In genomic region chr16:68800257-68800875, GRCh38 we compare ENCODE assay signal across 8 cellular contexts. TPM values are rescaled to one million over a fixed set of nuclear protein-coding genes. Genes with fewer than 3 reads are reported as not detected.
DNase-seq lines count a peak whose midpoint lies in the region; ATAC-seq and TF ChIP-seq lines count a peak whose summit lies in the region.

No MANE protein-coding gene starts in this region.

- peaks cover 2% of the 10 kb centered on the region for H3K27me3 Mint-ChIP-seq in activated CD8-positive, alpha-beta T cell treated with anti-CD3 and anti-CD28 coated beads, Interleukin-2, amount 10 ng/mL, durations not matched to agents 7 days and 5 days (ENCODE audit: low read depth)
- peaks cover 3% of the 10 kb centered on the region for H3K27me3 Mint-ChIP-seq in neural progenitor cell (ENCODE audit: insufficient read depth, low read depth)

- no peaks in the 10 kb centered on the region for H3F3A ChIP-seq in neural progenitor cell (ENCODE audit: low read depth)

- intact Hi-C loops in esophagus squamous epithelium (cut with DNase I): loop anchor here (10.0 kb wide), 1 partner anchor 96 kb away; no protein-coding TSS in a partner anchor

- H3K4me3 Mint-ChIP-seq in activated CD8-positive, alpha-beta T cell treated with anti-CD3 and anti-CD28 coated beads, Interleukin-2, amount 10 ng/mL, durations not matched to agents 7 days and 5 days: no peak overlapping the region
- H3K4me3 Mint-ChIP-seq in neural progenitor cell: no peak overlapping the region

- no peaks in the 10 kb centered on the region for H4K20me1 ChIP-seq in neural progenitor cell (ENCODE audit: low read depth)

- no peak overlapping the region for H3K4me2 ChIP-seq in neural progenitor cell

- POLR2A ChIA-PET in activated CD8-positive, alpha-beta T cell treated with anti-CD3 and anti-CD28 coated beads, Interleukin-2, amount 10 ng/mL, durations not matched to agents 7 days and 5 days (lab: Charles Lee): no interaction called here

- H3K27ac ChIP-seq in esophagus squamous epithelium (peak overlapping the region in 3 of 4 donors; percentile 66 to 81 (median 74)), neural progenitor cell (no peak overlapping the region)

- ATAC-seq in HG03097 (IDR thresholded peaks at IDR 0.05; ENCODE audit: low FRiP score, unreplicated experiment): peak; percentile 77
- ATAC-seq in activated CD8-positive, alpha-beta T cell treated with anti-CD3 and anti-CD28 coated beads, Interleukin-2, amount 10 ng/mL, durations not matched to agents 7 days and 5 days: peak; percentile 44

- H3K4me1 Mint-ChIP-seq in activated CD8-positive, alpha-beta T cell treated with anti-CD3 and anti-CD28 coated beads, Interleukin-2, amount 10 ng/mL, durations not matched to agents 7 days and 5 days (ENCODE audit: low read depth): no peaks in the 10 kb centered on the region
- peaks cover 3% of the 10 kb centered on the region for H3K4me1 Mint-ChIP-seq in neural progenitor cell

- CTCF ChIA-PET in activated CD8-positive, alpha-beta T cell treated with anti-CD3 and anti-CD28 coated beads, Interleukin-2, amount 10 ng/mL, durations not matched to agents 7 days and 5 days (lab: Charles Lee): interaction anchor here (0.8 to 2.1 kb wide), 6 partner anchors 28 to 273 kb away, joined by 3 to 13 read pairs (median 4); no protein-coding TSS in a partner anchor

- DNase-seq in activated CD4-positive, alpha-beta T cell treated with anti-CD3 and anti-CD28 coated beads for 24 hours (ENCODE audit: low read depth in 2 of 2): peak; percentile 25 to 51
- DNase-seq in activated CD4-positive, alpha-beta T cell treated with anti-CD3 and anti-CD28 coated beads for 1 hour: no peak
- DNase-seq in NCI-H526 treated with DMSO at 0.1 percent for 48 hours (lab: John Stamatoyannopoulos, UW) (peak; percentile 26), esophagus squamous epithelium (lab: John Stamatoyannopoulos, UW) (no peak), neural progenitor cell (ENCODE audit: low spot score) (peak; percentile 81), ureter (ENCODE audit: low spot score) (peak; percentile 79)
- peak; percentile 43 for DNase-seq in activated CD8-positive, alpha-beta T cell treated with anti-CD3 and anti-CD28 coated beads, Interleukin-2, amount 10 ng/mL, durations not matched to agents 7 days and 5 days

- H3K9me3 ChIP-seq in esophagus squamous epithelium: no peaks in the 10 kb centered on the region
- H3K9me3 ChIP-seq in neural progenitor cell (ENCODE audit: low read depth): no peaks in the 10 kb centered on the region

- WGBS in esophagus squamous epithelium, 2 donors: 5 to 8% methylated on average over 5 of the region's 5 CpGs

- no peak overlapping the region for H3K27ac Mint-ChIP-seq in activated CD8-positive, alpha-beta T cell treated with anti-CD3 and anti-CD28 coated beads, Interleukin-2, amount 10 ng/mL, durations not matched to agents 7 days and 5 days
- no peak overlapping the region for H3K27ac Mint-ChIP-seq in neural progenitor cell

- H3K79me2 ChIP-seq in neural progenitor cell (ENCODE audit: low read depth): no peaks in the 10 kb centered on the region

- H2AFZ ChIP-seq in neural progenitor cell (replicated peaks): no peak overlapping the region

- H3K9ac ChIP-seq in neural progenitor cell: no peak overlapping the region

- H3K4me1 ChIP-seq in esophagus squamous epithelium (peaks cover 0 to 43% (median 5%) of the 10 kb centered on the region in 3 donors), neural progenitor cell (no peaks in the 10 kb centered on the region)

- TF ChIP-seq CTCF in esophagus squamous epithelium (IDR thresholded peaks at IDR 0.05) (peak; percentile 14 to 83 (median 74)), neural progenitor cell (IDR thresholded peaks at IDR 0.05) (peak; percentile 78)

- H3K4me3 ChIP-seq in esophagus squamous epithelium (no peak overlapping the region), neural progenitor cell (no peak overlapping the region)

- H3K36me3 ChIP-seq in esophagus squamous epithelium: peaks cover 0 to 32% (median 0%) of the 10 kb centered on the region in 3 donors
- no peaks in the 10 kb centered on the region for H3K36me3 ChIP-seq in neural progenitor cell

- TF ChIP-seq POLR2A in esophagus squamous epithelium (IDR thresholded peaks at IDR 0.05): no peak

- no peaks in the 10 kb centered on the region for H3K9me3 Mint-ChIP-seq in activated CD8-positive, alpha-beta T cell treated with anti-CD3 and anti-CD28 coated beads, Interleukin-2, amount 10 ng/mL, durations not matched to agents 7 days and 5 days (ENCODE audit: insufficient read depth)
- no peaks in the 10 kb centered on the region for H3K9me3 Mint-ChIP-seq in neural progenitor cell

- no peaks in the 10 kb centered on the region for H3K36me3 Mint-ChIP-seq in activated CD8-positive, alpha-beta T cell treated with anti-CD3 and anti-CD28 coated beads, Interleukin-2, amount 10 ng/mL, durations not matched to agents 7 days and 5 days (ENCODE audit: low read depth)
- no peaks in the 10 kb centered on the region for H3K36me3 Mint-ChIP-seq in neural progenitor cell

- no peaks in the 10 kb centered on the region for H3K27me3 ChIP-seq in esophagus squamous epithelium
- H3K27me3 ChIP-seq in neural progenitor cell: no peaks in the 10 kb centered on the region

RNA-seq across cellular contexts. Expression of gene TANGO6, which starts 43.0 kb away (rescaled TPM):
- 10 to 100 TPM; 21.4 to 23.6 TPM for total RNA-seq in activated CD8-positive, alpha-beta T cell treated with anti-CD3 and anti-CD28 coated beads, Interleukin-2, amount 10 ng/mL, durations not matched to agents 7 days and 5 days
- 10 to 100 TPM in 2 of 4 donors, 1 to 10 TPM in 2; 5.5 to 15.8 (median 10.1) TPM for total RNA-seq in esophagus squamous epithelium
- total RNA-seq in neural progenitor cell (ENCODE audit: low replicate concordance): 12.8 and 14.4 TPM in 2 replicates
- 26.6 TPM for total RNA-seq in ureter

Comparison
In these comparisons a context has a peak if more than half of its experiments do, and no peak if none do; other contexts are left out.
1. DNase-seq: peak in activated CD4-positive, alpha-beta T cell treated with anti-CD3 and anti-CD28 coated beads for 24 hours (2 of 2), NCI-H526 treated with DMSO at 0.1 percent for 48 hours (single experiment), activated CD8-positive, alpha-beta T cell treated with anti-CD3 and anti-CD28 coated beads, Interleukin-2, amount 10 ng/mL, durations not matched to agents 7 days and 5 days (single experiment), neural progenitor cell (single experiment) and ureter (single experiment); none in activated CD4-positive, alpha-beta T cell treated with anti-CD3 and anti-CD28 coated beads for 1 hour (single experiment) and esophagus squamous epithelium (single experiment).